ENCODE assay signal across 12 cellular contexts in genomic region chr2:182667321-182667695, GRCh38. TPM values are rescaled to one million over a fixed set of nuclear protein-coding genes. Genes with fewer than 3 reads are reported as not detected.
DNase-seq lines count a peak whose midpoint lies in the region; ATAC-seq and TF ChIP-seq lines count a peak whose summit lies in the region.
"Had no signal": no experiment of that assay in that cellular context is flagged by ENCODE, and none has a peak within 500 bp of the region (broad histone marks: within the 10 kb centered on the region; RNA-seq: fewer than 3 reads in every experiment).

No MANE protein-coding gene starts in this region.

- DNase-seq in NCI-H187 treated with DMSO at 0.1 percent for 48 hours (lab: John Stamatoyannopoulos, UW) (no peak), GM10266 (ENCODE audit: extremely low spot score) (no peak), stomach (no peak)
- no peak for DNase-seq in activated CD8-positive, alpha-beta memory T cell treated with anti-CD3 and anti-CD28 coated beads, Interleukin-2, amount 10 ng/mL, durations not matched to agents 7 days and 5 days
- DNase-seq: activated effector memory CD4-positive, alpha-beta T cell treated with anti-CD3 and anti-CD28 coated beads, Interleukin-2, amount 50 U/mL, for 16 hours; BE2C had no signal

- H3K27me3 ChIP-seq in stomach = no peaks in the 10 kb centered on the region
- H3K27me3 ChIP-seq: BE2C had no signal

- intact Hi-C loops in stomach (cut with DNase I; ENCODE audit: low total_unique reads) = no loop called here

- 31 to 62% (median 45%) methylated on average over 1 of the region's 1 CpG for WGBS in stomach, 5 donors

- no peak for TF ChIP-seq POLR2A in stomach (IDR thresholded peaks at IDR 0.05)

- H3K27me3 Mint-ChIP-seq in activated CD8-positive, alpha-beta memory T cell treated with anti-CD3 and anti-CD28 coated beads, Interleukin-2, amount 10 ng/mL, durations not matched to agents 7 days and 5 days = peaks cover 4% of the 10 kb centered on the region

- no peak overlapping the region for H3K4me3 Mint-ChIP-seq in activated CD8-positive, alpha-beta memory T cell treated with anti-CD3 and anti-CD28 coated beads, Interleukin-2, amount 10 ng/mL, durations not matched to agents 7 days and 5 days
- H3K4me3 Mint-ChIP-seq: mesothelial cell of epicardium had no signal

- no peaks in the 10 kb centered on the region for H3K9me3 ChIP-seq in stomach
- H3K9me3 ChIP-seq: BE2C had no signal

- H3K4me3 ChIP-seq in stomach = no peak overlapping the region

- H3K36me3 Mint-ChIP-seq in activated CD8-positive, alpha-beta memory T cell treated with anti-CD3 and anti-CD28 coated beads, Interleukin-2, amount 10 ng/mL, durations not matched to agents 7 days and 5 days = no peaks in the 10 kb centered on the region
- H3K36me3 Mint-ChIP-seq: mesothelial cell of epicardium had no signal

- no peak overlapping the region for H3K27ac ChIP-seq in C4-2B
- H3K27ac ChIP-seq in stomach = no peak overlapping the region

- TF ChIP-seq CTCF in C4-2B (conservative IDR thresholded peaks at IDR 0.05) = peak; percentile 36; the same call in 1 of the 2 replicates
- TF ChIP-seq CTCF in GM10266 (IDR thresholded peaks at IDR 0.05; ENCODE audit: control insufficient read depth, insufficient read depth, low read depth, missing control alignments) = no peak
- no peak for TF ChIP-seq CTCF in stomach (IDR thresholded peaks at IDR 0.05)

- CTCF ChIA-PET in activated CD8-positive, alpha-beta memory T cell treated with anti-CD3 and anti-CD28 coated beads, Interleukin-2, amount 10 ng/mL, durations not matched to agents 7 days and 5 days (lab: Charles Lee) = interaction anchor here (0.7 to 1.7 kb wide), 9 partner anchors 10 to 317 kb away, joined by 3 to 30 read pairs (median 5); no protein-coding TSS in a partner anchor

- H3K4me1 ChIP-seq in stomach = no peaks in the 10 kb centered on the region
- H3K4me1 ChIP-seq: BE2C had no signal

- peak; percentile 34 for ATAC-seq in GM19324 (IDR thresholded peaks at IDR 0.05; ENCODE audit: low FRiP score, unreplicated experiment)
- ATAC-seq in HG02763 (IDR thresholded peaks at IDR 0.05; ENCODE audit: unreplicated experiment) = peak; percentile 23
- peak; percentile 7 for ATAC-seq in HG03521 (IDR thresholded peaks at IDR 0.05; ENCODE audit: unreplicated experiment)
- no peak for ATAC-seq in activated CD8-positive, alpha-beta memory T cell treated with anti-CD3 and anti-CD28 coated beads, Interleukin-2, amount 10 ng/mL, durations not matched to agents 7 days and 5 days
- ATAC-seq: sciatic nerve had no signal

- TF ChIP-seq EP300 in stomach (IDR thresholded peaks at IDR 0.05) = no peak

- H3K4me1 Mint-ChIP-seq in activated CD8-positive, alpha-beta memory T cell treated with anti-CD3 and anti-CD28 coated beads, Interleukin-2, amount 10 ng/mL, durations not matched to agents 7 days and 5 days = no peaks in the 10 kb centered on the region

- H3K9me3 Mint-ChIP-seq in activated CD8-positive, alpha-beta memory T cell treated with anti-CD3 and anti-CD28 coated beads, Interleukin-2, amount 10 ng/mL, durations not matched to agents 7 days and 5 days (ENCODE audit: low read depth) = no peaks in the 10 kb centered on the region

- H3K36me3 ChIP-seq in stomach = no peaks in the 10 kb centered on the region
- H3K36me3 ChIP-seq: BE2C had no signal

- no peak overlapping the region for H3K27ac Mint-ChIP-seq in activated CD8-positive, alpha-beta memory T cell treated with anti-CD3 and anti-CD28 coated beads, Interleukin-2, amount 10 ng/mL, durations not matched to agents 7 days and 5 days
- H3K27ac Mint-ChIP-seq: mesothelial cell of epicardium had no signal

RNA-seq across cellular contexts. Expression of gene DNAJC10, which starts 48.7 kb away (rescaled TPM):
- total RNA-seq in activated CD8-positive, alpha-beta memory T cell treated with anti-CD3 and anti-CD28 coated beads, Interleukin-2, amount 10 ng/mL, durations not matched to agents 7 days and 5 days = 10 to 100 TPM; 53.7 to 54.2 TPM
- total RNA-seq in stomach = 100 to 1,000 TPM in 1 of 5 donors, 10 to 100 TPM in 3, 1 to 10 TPM in 1; 7.6 to 182 (median 37.1) TPM
- polyA plus RNA-seq in stomach = 10 to 100 TPM; 11.0 to 15.9 (median 12.6) TPM
